ENCODE assay signal across 10 cellular contexts in the genomic region with DNA sequence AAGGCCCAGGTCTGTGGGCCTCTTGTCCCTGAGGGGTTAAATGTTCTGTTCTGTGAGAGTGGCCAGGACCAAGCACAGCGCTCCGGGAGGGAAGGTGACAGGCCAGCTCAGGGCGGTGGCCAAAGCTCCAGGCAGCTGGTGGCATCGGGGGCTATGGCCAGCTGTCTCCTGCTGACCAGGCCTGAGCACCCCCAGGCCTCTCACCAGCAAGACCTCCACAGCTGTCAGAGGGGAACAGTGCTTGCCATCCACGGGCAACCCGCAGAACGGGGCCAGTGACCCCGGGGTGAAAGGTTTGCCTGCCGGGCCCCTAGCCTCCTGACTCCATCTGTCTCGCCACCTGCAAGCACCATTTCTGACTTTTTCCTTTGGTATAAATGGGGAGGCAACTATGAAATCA. TPM values are rescaled to one million over a fixed set of nuclear protein-coding genes. Genes with fewer than 3 reads are reported as not detected.
"Had no signal": no experiment of that assay in that cellular context is flagged by ENCODE, and none has a peak within 500 bp of the region (broad histone marks: within the 10 kb centered on the region; RNA-seq: fewer than 3 reads in every experiment).

No MANE protein-coding gene starts in this region.

- H3K9me3 Mint-ChIP-seq: HFFc6 had no signal

- H2AFZ ChIP-seq: GM23338 had no signal

- H3K27ac Mint-ChIP-seq: GM23338, HFFc6, IgD-negative memory B cell had no signal

- H3K4me3 Mint-ChIP-seq: GM23338, HFFc6, IgD-negative memory B cell had no signal

- H3K27me3 Mint-ChIP-seq: IgD-negative memory B cell had no signal

- H3K36me3 Mint-ChIP-seq: IgD-negative memory B cell had no signal

- H3K9me3 ChIP-seq: HAP-1 had no signal

- H3K4me1 Mint-ChIP-seq: IgD-negative memory B cell had no signal

- DNase-seq: H7, HFFc6, KBM-7 had no signal

- H3K36me3 ChIP-seq: HAP-1 had no signal

- H3K27ac ChIP-seq: HL-60 had no signal

- ATAC-seq: GM23338, HCT116, HepG2 had no signal

- H3K4me1 ChIP-seq: HAP-1 had no signal

- H3K4me3 ChIP-seq: GM23338, HAP-1 had no signal

- H3K4me2 ChIP-seq: GM23338 had no signal

RNA-seq across cellular contexts. Expression of a gene that starts 46.0 kb away (rescaled TPM):
- total RNA-seq: HepG2, HT1080 had no signal
- polyA plus RNA-seq: HepG2 had no signal
